ENCODE assay signal across 21 cellular contexts in genomic region chr18:21680148-21680547, GRCh38.
"Had no signal": no experiment of that assay in that cellular context is flagged by ENCODE, and none has a peak within 500 bp of the region (broad histone marks: within the 10 kb centered on the region; RNA-seq: fewer than 3 reads in every experiment).

No MANE protein-coding gene starts in this region.

- H3K36me3 ChIP-seq: breast epithelium had no signal

- H3K27ac ChIP-seq: breast epithelium had no signal

- DNase-seq: activated B cell treated with CpG ODN at 0.5 μM for 24 hours; activated CD4-positive, alpha-beta T cell treated with anti-CD3 and anti-CD28 coated beads for 1 hour; activated CD8-positive, alpha-beta memory T cell treated with anti-CD3 and anti-CD28 coated beads for 24 hours; activated gamma-delta T cell treated with Interleukin-2 at 50 U/mL for 16 hours; activated T-cell treated with anti-CD3 and anti-CD28 coated beads, Interleukin-2, amount 50 U/mL, for 4 hours; aorta; caudate nucleus; MM.1S; NCI-H1105; NCI-H1436; NCI-H1694 treated with DMSO at 0.1 percent for 48 hours; NCI-H2029 treated with DMSO at 0.1 percent for 48 hours; NCI-H345; NCI-H510A; NCI-H526 treated with DMSO at 0.1 percent for 48 hours; NCI-H82; SIG-M5; T-helper 2 cell; T1000 had no signal

- H3K27ac Mint-ChIP-seq: activated B cell treated with CpG ODN at 0.5 μM for 24 hours; activated naive CD4-positive, alpha-beta T cell treated with anti-CD3 and anti-CD28 coated beads, Interleukin-2, amount 50 U/mL, for 24 hours had no signal

- H3K4me3 Mint-ChIP-seq: activated B cell treated with CpG ODN at 0.5 μM for 24 hours; activated naive CD4-positive, alpha-beta T cell treated with anti-CD3 and anti-CD28 coated beads, Interleukin-2, amount 50 U/mL, for 24 hours; activated T-cell treated with anti-CD3 and anti-CD28 coated beads, Interleukin-2, amount 50 U/mL, for 4 hours had no signal

- ATAC-seq: activated T-cell treated with anti-CD3 and anti-CD28 coated beads, Interleukin-2, amount 50 U/mL, for 4 hours had no signal

- H3K9me3 Mint-ChIP-seq: activated B cell treated with CpG ODN at 0.5 μM for 24 hours; activated naive CD4-positive, alpha-beta T cell treated with anti-CD3 and anti-CD28 coated beads, Interleukin-2, amount 50 U/mL, for 24 hours; activated T-cell treated with anti-CD3 and anti-CD28 coated beads, Interleukin-2, amount 50 U/mL, for 4 hours had no signal

- H3K27me3 ChIP-seq: breast epithelium had no signal

- H3K4me1 ChIP-seq: breast epithelium had no signal

- H3K9me3 ChIP-seq: breast epithelium had no signal

- H3K27me3 Mint-ChIP-seq: activated B cell treated with CpG ODN at 0.5 μM for 24 hours; activated naive CD4-positive, alpha-beta T cell treated with anti-CD3 and anti-CD28 coated beads, Interleukin-2, amount 50 U/mL, for 24 hours had no signal

- H3K4me3 ChIP-seq: breast epithelium had no signal
